Comparison of ENCODE assay signal across 1 cellular context in genomic region chr11:78196661-78197091, GRCh38.
TF ChIP-seq lines count a peak whose summit lies in the region.

No MANE protein-coding gene starts in this region.

TF ChIP-seq in K562, 482 proteins besides CTCF, POLR2A, EP300 and RAD21:
- no peak for TF ChIP-seq RB1 (IDR thresholded peaks at IDR 0.05; ENCODE audit: low read depth)
- no peak for TF ChIP-seq L3MBTL2 (IDR thresholded peaks at IDR 0.05)
- 0 out of 2 replicates have a peak, but pooled peaks have one; percentile 65 for TF ChIP-seq HNRNPL (IDR thresholded peaks at IDR 0.05; ENCODE audit: low read depth, low read length)
- no peak for TF ChIP-seq ZZZ3 (IDR thresholded peaks at IDR 0.05)
